8 cellular contexts compared by ENCODE assay signal in genomic region chr6:137218917-137219663, GRCh38. TPM values are rescaled to one million over a fixed set of nuclear protein-coding genes. Genes with fewer than 3 reads are reported as not detected.
DNase-seq lines count a peak whose midpoint lies in the region; ATAC-seq, FAIRE-seq and TF ChIP-seq lines count a peak whose summit lies in the region.

TSS of gene IFNGR1 (minus strand) at chr6:137219385. CDS start at chr6:137219327, 58 bp downstream.

- FAIRE-seq in RCC 7860 (lab: Jason Lieb, UNC): peak; percentile 57

- H3K4me1 ChIP-seq in Karpas-422 (ENCODE audit: low read length) (peaks cover 46% of the 10 kb centered on the region), mucosa of rectum (ENCODE audit: control insufficient read depth in 2 of 2, insufficient read depth in 2 of 2, low read length in 2 of 2) (peaks cover 14 to 34% of the 10 kb centered on the region in 2 donors)

- H2AFZ ChIP-seq in Karpas-422 (ENCODE audit: low read length): peak within 1 kb of the TSS; percentile 70

- H3K36me3 ChIP-seq in Karpas-422 (ENCODE audit: insufficient read depth, low read length) (peaks cover 14% of the 10 kb centered on the region), mucosa of rectum (ENCODE audit: control insufficient read depth in 2 of 2, insufficient read depth in 2 of 2, low read length in 2 of 2) (no peaks in the 10 kb centered on the region)

- peak; percentile 79 for DNase-seq in DMS79 (lab: John Stamatoyannopoulos, UW)
- DNase-seq in Karpas-422: peak; percentile 98
- peak; percentile 70 for DNase-seq in RCC 7860 (ENCODE audit: low spot score)
- DNase-seq in activated T-cell treated with anti-CD3 and anti-CD28 coated beads, Interleukin-2, amount 50 U/mL, for 48 hours: peak; percentile 94 to 98
- DNase-seq in erythroblast (lab: John Stamatoyannopoulos, UW): peak; percentile 93 to 95
- peak; percentile 99 for DNase-seq in stimulated activated CD8-positive, alpha-beta memory T cell treated with anti-CD3 and anti-CD28 coated beads, Interleukin-4, amount 100 ng/mL, for 48 hours

- peak; percentile 82 for ATAC-seq in GM21786 (IDR thresholded peaks at IDR 0.05; ENCODE audit: unreplicated experiment)

- no peaks in the 10 kb centered on the region; the same call in 1 of the 2 replicates for H4K20me1 ChIP-seq in Karpas-422 (ENCODE audit: insufficient read depth, low read depth, low read length)

- H3K4me3 ChIP-seq in Karpas-422 (ENCODE audit: low read length) (peak within 1 kb of the TSS; percentile 86), mucosa of rectum (ENCODE audit: low read length in 2 of 2) (peak within 1 kb of the TSS; percentile 93 to 99)

- H3K9me2 ChIP-seq in Karpas-422 (replicated peaks; ENCODE audit: insufficient read depth, low read length): no peaks in the 10 kb centered on the region

- peak within 1 kb of the TSS; percentile 76 for H3K4me2 ChIP-seq in Karpas-422 (ENCODE audit: low read depth, low read length, poor library complexity, severe bottlenecking)

- peak within 1 kb of the TSS; percentile 80 for H3K9ac ChIP-seq in Karpas-422 (ENCODE audit: low read length)
- peak within 1 kb of the TSS; percentile 94 to 99 for H3K9ac ChIP-seq in mucosa of rectum (ENCODE audit: low read depth in 1 of 2, low read length in 2 of 2)

- H3K27me3 ChIP-seq in Karpas-422 (ENCODE audit: low read length) (no peaks in the 10 kb centered on the region), mucosa of rectum (ENCODE audit: control insufficient read depth in 2 of 2, insufficient read depth in 2 of 2, low read length in 2 of 2) (no peaks in the 10 kb centered on the region)

- no peaks in the 10 kb centered on the region for H3K9me3 ChIP-seq in Karpas-422 (ENCODE audit: low read length)
- H3K9me3 ChIP-seq in mucosa of rectum (ENCODE audit: control insufficient read depth in 2 of 2, low read length in 2 of 2): no peaks in the 10 kb centered on the region

- H3K79me2 ChIP-seq in Karpas-422 (ENCODE audit: low read length): peaks cover 50% of the 10 kb centered on the region

- H3K27ac ChIP-seq in Karpas-422 (ENCODE audit: low read length) (peak within 1 kb of the TSS; percentile 48), mucosa of rectum (ENCODE audit: low read depth in 2 of 2, low read length in 2 of 2) (peak within 1 kb of the TSS; percentile 98)

- TF ChIP-seq POLR2A in erythroblast (IDR thresholded peaks at IDR 0.05; ENCODE audit: low read length): peak; percentile 81

RNA-seq across cellular contexts. Expression of gene IFNGR1, which starts in this region (rescaled TPM):
- total RNA-seq in Karpas-422 (2014; rRNA removed; shearing (Covaris generic); ENCODE audit: low replicate concordance): 36.0 and 76.9 TPM in 2 replicates

Comparison
In these comparisons a context has a peak if more than half of its experiments do, and no peak if none do; other contexts are left out.
1. Peak in every context shown above with its lines: DNase-seq, ATAC-seq, H3K4me3 ChIP-seq and H3K27ac ChIP-seq.